20 cellular contexts compared by ENCODE assay signal in the genomic region with DNA sequence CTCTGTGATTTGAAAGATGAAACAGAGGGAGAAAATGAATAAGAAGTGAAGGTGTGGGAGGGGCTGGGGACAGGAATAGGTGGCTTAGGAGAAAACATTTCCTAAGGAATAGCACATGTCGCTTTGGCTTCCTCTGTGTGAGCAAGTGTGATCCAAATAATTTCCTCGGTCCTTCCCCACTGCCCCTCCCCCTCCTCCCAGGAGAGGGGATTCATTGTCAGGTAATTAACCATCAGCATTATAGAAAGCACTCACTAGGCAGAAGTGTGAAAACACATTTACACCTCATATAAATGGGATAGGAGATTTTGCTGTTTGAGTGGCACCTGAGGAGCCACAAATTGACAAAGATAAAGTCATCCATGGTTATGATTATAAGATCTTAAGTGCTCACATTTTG.
"Had no signal": no experiment of that assay in that cellular context is flagged by ENCODE, and none has a peak within 500 bp of the region (broad histone marks: within the 10 kb centered on the region; RNA-seq: fewer than 3 reads in every experiment).

No MANE protein-coding gene starts in this region.

- H3K4me3 Mint-ChIP-seq: memory B cell; natural killer cell treated with Interleukin-12 subunit alpha and Interleukin-12 subunit beta and Interleukin-15 and Interleukin-18, amount 100 ng/mL, for 72 hours; stimulated activated effector memory CD8-positive, alpha-beta T cell treated with anti-CD3 and anti-CD28 coated beads, Interleukin-12 subunit alpha, Interleukin-12 subunit beta, amount 100 ng/mL, for 72 hours had no signal

- H3K9me3 ChIP-seq: colonic mucosa, lower lobe of right lung, neutrophil, right lobe of liver, upper lobe of right lung, vagina had no signal

- H3K36me3 ChIP-seq: colonic mucosa, left ventricle myocardium inferior, lower lobe of right lung, neutrophil, right lobe of liver, tibial artery, upper lobe of right lung, vagina had no signal

- H3K27me3 ChIP-seq: colonic mucosa, neutrophil, right lobe of liver, tibial artery, upper lobe of right lung, vagina had no signal

- H3K27ac Mint-ChIP-seq: memory B cell; natural killer cell treated with Interleukin-12 subunit alpha and Interleukin-12 subunit beta and Interleukin-15 and Interleukin-18, amount 100 ng/mL, for 72 hours; stimulated activated effector memory CD8-positive, alpha-beta T cell treated with anti-CD3 and anti-CD28 coated beads, Interleukin-12 subunit alpha, Interleukin-12 subunit beta, amount 100 ng/mL, for 72 hours had no signal

- H3K4me1 Mint-ChIP-seq: memory B cell; stimulated activated effector memory CD8-positive, alpha-beta T cell treated with anti-CD3 and anti-CD28 coated beads, Interleukin-12 subunit alpha, Interleukin-12 subunit beta, amount 100 ng/mL, for 72 hours had no signal

- H3K36me3 Mint-ChIP-seq: natural killer cell treated with Interleukin-12 subunit alpha and Interleukin-12 subunit beta and Interleukin-15 and Interleukin-18, amount 100 ng/mL, for 72 hours; stimulated activated effector memory CD8-positive, alpha-beta T cell treated with anti-CD3 and anti-CD28 coated beads, Interleukin-12 subunit alpha, Interleukin-12 subunit beta, amount 100 ng/mL, for 72 hours had no signal

- H3K4me1 ChIP-seq: colonic mucosa, left ventricle myocardium inferior, lower lobe of right lung, psoas muscle, right lobe of liver, tibial artery, upper lobe of right lung, vagina had no signal

- H3K4me3 ChIP-seq: colonic mucosa, left ventricle myocardium inferior, lower lobe of right lung, psoas muscle, right lobe of liver, tibial artery, upper lobe of right lung, vagina had no signal

- ATAC-seq: left cardiac atrium; lower lobe of right lung; natural killer cell treated with Interleukin-12 subunit alpha and Interleukin-12 subunit beta and Interleukin-15 and Interleukin-18, amount 100 ng/mL, for 72 hours; psoas muscle; right lobe of liver; stimulated activated effector memory CD8-positive, alpha-beta T cell treated with anti-CD3 and anti-CD28 coated beads, Interleukin-12 subunit alpha, Interleukin-12 subunit beta, amount 100 ng/mL, for 72 hours; stimulated activated naive CD8-positive, alpha-beta T cell treated with anti-CD3 and anti-CD28 coated beads, Interleukin-15, Interleukin-2, amounts not matched to agents 100 U/mL and 50 U/mL, for 24 hours; upper lobe of right lung had no signal

- H3K27ac ChIP-seq: colonic mucosa, left ventricle myocardium inferior, lower lobe of right lung, neutrophil, psoas muscle, right lobe of liver, tibial artery, upper lobe of right lung, vagina had no signal

- DNase-seq: colonic mucosa; dermis blood vessel endothelial cell; kidney; left cardiac atrium; left ventricle myocardium inferior; lower lobe of right lung; midbrain; psoas muscle; retina; right lobe of liver; stimulated activated CD4-positive, alpha-beta T cell treated with anti-CD3 and anti-CD28 coated beads, Interleukin-4, amount 100 ng/mL, for 1 hour; stimulated activated CD8-positive, alpha-beta memory T cell treated with anti-CD3 and anti-CD28 coated beads, Interleukin-4, amount 100 ng/mL, for 48 hours; stimulated activated naive CD8-positive, alpha-beta T cell treated with anti-CD3 and anti-CD28 coated beads, Interleukin-15, Interleukin-2, amounts not matched to agents 100 U/mL and 50 U/mL, for 24 hours; tibial artery; upper lobe of right lung had no signal
